Comparison of ENCODE assay signal across 28 cellular contexts in the genomic region with DNA sequence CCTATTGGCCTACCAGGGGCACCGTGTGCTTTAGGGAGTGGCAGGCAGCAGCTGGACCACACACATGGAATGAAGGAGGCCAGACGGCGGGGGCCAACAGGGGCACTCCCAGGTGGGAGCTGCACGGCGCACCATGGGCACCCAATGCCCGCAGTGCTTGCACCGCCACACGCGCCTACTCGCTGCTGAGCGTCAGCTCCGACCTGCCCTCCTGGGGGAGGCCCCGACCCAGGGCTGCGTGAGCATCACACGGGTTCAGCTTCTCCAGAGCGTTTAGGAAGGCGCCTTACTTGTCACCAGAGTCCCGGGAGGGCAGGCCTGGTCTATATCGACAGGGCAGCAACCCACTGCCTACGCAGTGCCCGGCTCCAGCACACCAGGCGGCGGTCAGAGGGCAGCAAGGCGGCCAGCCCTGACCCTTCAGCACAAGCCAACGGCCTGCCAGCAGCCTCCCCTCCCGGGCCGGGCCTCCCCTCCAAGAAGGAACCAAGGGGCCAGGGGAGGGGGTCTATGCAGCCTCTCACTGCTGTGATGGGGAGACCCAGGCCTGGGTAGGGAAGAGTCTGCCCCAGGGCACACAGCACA.
"Had no signal": no experiment of that assay in that cellular context is flagged by ENCODE, and none has a peak within 500 bp of the region (broad histone marks: within the 10 kb centered on the region; RNA-seq: fewer than 3 reads in every experiment).

No MANE protein-coding gene starts in this region.

- ATAC-seq: naive thymus-derived CD8-positive, alpha-beta T cell; natural killer cell treated with Interleukin-12 subunit alpha and Interleukin-12 subunit beta and Interleukin-15 and Interleukin-18, amount 100 ng/mL, for 72 hours; psoas muscle; right cardiac atrium; sciatic nerve; stimulated activated naive B cell treated with anti-CD40 and anti-IgM and Interleukin-4, amounts not matched to agents 10 μg/mL and 1 μg/mL and 100 μg/mL, for 72 hours had no signal

- H3K4me3 ChIP-seq: ovary, psoas muscle, skin epidermis, smooth muscle cell, spleen, stomach, thoracic aorta, thyroid gland, tibial nerve, upper lobe of left lung, vagina had no signal

- H3K79me2 ChIP-seq: parathyroid adenoma had no signal

- H3K4me1 ChIP-seq: parathyroid adenoma, spleen, thyroid gland, tibial nerve, upper lobe of left lung, vagina had no signal

- H3K36me3 ChIP-seq: ovary, stomach, thyroid gland, vagina had no signal

- DNase-seq: naive thymus-derived CD8-positive, alpha-beta T cell; nephron progenitor cell; occipital lobe; ovary; posterior cingulate gyrus; psoas muscle; right cardiac atrium; spleen; stimulated activated CD4-positive, alpha-beta T cell treated with anti-CD3 and anti-CD28 coated beads, Interleukin-12 subunit alpha, Interleukin-12 subunit beta, amount 100 ng/mL, for 4 hours; stimulated activated CD4-positive, alpha-beta T cell treated with anti-CD3 and anti-CD28 coated beads, Interleukin-1b, Interleukin-23, amount 100 ng/mL, for 48 hours; stimulated activated CD4-positive, alpha-beta T cell treated with anti-CD3 and anti-CD28 coated beads, Interleukin-4, amount 100 ng/mL, for 1 hour; stimulated activated CD4-positive, alpha-beta T cell treated with anti-CD3 and anti-CD28 coated beads, Interleukin-4, amount 100 ng/mL, for 4 hours; stimulated activated CD8-positive, alpha-beta memory T cell treated with anti-CD3 and anti-CD28 coated beads, Interleukin-4, amount 100 ng/mL, for 48 hours; stimulated activated naive B cell treated with anti-CD40 and anti-IgM and Interleukin-4, amounts not matched to agents 10 μg/mL and 1 μg/mL and 100 μg/mL, for 72 hours; stimulated activated naive CD4-positive, alpha-beta T cell treated with Interleukin-2 at 50 U/mL for 16 hours; stomach; thyroid gland; trophoblast cell; upper lobe of left lung had no signal

- H3K9ac ChIP-seq: parathyroid adenoma had no signal

- H2AFZ ChIP-seq: parathyroid adenoma had no signal

- H3K9me3 ChIP-seq: ovary, psoas muscle, stomach, thoracic aorta, thyroid gland, tibial nerve, upper lobe of left lung, vagina had no signal

- H3K4me2 ChIP-seq: smooth muscle cell had no signal

- H3K27me3 ChIP-seq: ovary, spleen, stomach, thyroid gland, tibial nerve, upper lobe of left lung, vagina had no signal

- FAIRE-seq: urothelium cell line had no signal

- H3K27ac ChIP-seq: ovary, parathyroid adenoma, psoas muscle, spleen, stomach, thoracic aorta, thyroid gland, tibial nerve, upper lobe of left lung, vagina had no signal
